8 cellular contexts compared by ENCODE assay signal in the genomic region with DNA sequence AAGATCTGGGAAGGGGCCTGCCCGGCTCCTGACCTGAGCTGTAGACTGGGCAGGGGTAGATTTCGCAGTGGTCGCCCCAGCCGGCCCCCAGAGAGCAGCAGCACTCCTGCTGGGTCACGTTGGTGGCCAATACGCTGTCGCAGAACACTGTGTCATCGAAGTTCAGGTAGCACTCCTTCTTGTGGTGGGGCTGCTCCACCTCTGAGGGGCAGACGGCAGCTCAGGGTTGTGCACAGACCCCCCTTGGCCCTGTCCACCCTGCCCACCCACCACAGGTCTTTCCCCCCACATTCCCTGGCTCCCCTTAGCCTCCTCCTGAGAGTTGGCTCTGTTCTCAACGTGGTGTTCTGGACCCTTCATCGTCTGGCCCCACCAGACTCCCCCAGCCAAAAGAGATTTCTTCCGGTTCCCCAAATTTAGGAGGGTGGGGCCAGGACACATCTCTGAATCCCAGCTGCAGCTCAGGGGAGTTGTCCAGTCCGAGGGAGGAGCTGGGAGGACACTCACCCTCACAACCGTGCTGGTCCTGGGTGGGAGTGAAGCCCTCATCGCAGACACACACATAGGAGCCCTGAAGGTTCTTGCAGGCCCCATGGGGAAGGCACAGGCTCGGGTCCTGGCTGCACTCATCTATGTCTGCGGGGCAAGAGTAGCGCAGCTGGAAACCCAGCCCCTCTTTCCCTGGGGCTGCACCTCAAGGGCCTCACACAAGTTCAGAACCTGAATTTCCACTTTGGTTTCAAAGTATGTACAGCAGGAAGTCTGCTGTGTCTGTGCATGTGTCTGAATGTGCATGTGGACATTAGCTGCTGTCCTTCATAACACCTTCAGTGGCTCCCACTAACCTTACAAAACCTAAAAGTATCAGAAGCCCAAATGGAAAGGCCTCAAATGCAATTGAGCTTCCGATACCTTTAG. TPM values are rescaled to one million over a fixed set of nuclear protein-coding genes. Genes with fewer than 3 reads are reported as not detected.
A peak's percentile ranks its signal among the peaks of the same experiment; 100 is the strongest.
DNase-seq lines count a peak whose midpoint lies in the region; ATAC-seq, FAIRE-seq and TF ChIP-seq lines count a peak whose summit lies in the region.

No MANE protein-coding gene starts in this region.

- peaks cover 24% of the 10 kb centered on the region for H3K4me1 Mint-ChIP-seq in memory B cell

- 31% methylated on average over 19 of the region's 19 CpGs for WGBS in K562 (ENCODE audit: insufficient coverage, low coverage, missing lambda C conversion rate)

- CTCF ChIA-PET in K562 (lab: Yijun Ruan, JAX; ENCODE audit: low intra/inter-chr PET ratio), result interaction anchor here (0.6 to 3.1 kb wide), 5 partner anchors 12 to 277 kb away, joined by 3 to 63 read pairs (median 4); partner anchors contain the start of genes FAM89B, MAP3K11 and ZNRD2

- TF ChIP-seq EP300 in K562 (IDR thresholded peaks at IDR 0.05; ENCODE audit: low read length), result no peak

- H3K4me2 ChIP-seq in K562 (ENCODE audit: insufficient read depth, low read length), result peak overlapping the region; percentile 99

- TF ChIP-seq POLR2A in K562 (conservative IDR thresholded peaks at IDR 0.05), result no peak

- H3K27me3 ChIP-seq in left ventricle myocardium inferior (ENCODE audit: low read depth) (no peaks in the 10 kb centered on the region), K562 (ENCODE audit: control insufficient read depth in 2 of 2, insufficient read depth in 2 of 2, low read length in 2 of 2) (no peaks in the 10 kb centered on the region)

- H3K27ac ChIP-seq in left ventricle myocardium inferior (replicated peaks) (peak overlapping the region; percentile 94), K562 (ENCODE audit: extremely low read depth, low read depth, low read length) (peak overlapping the region; percentile 78)

- FAIRE-seq in K562 (lab: Jason Lieb, UNC) (peak; percentile 6), urothelium cell line (lab: Jason Lieb, UNC) (peak; percentile 23)

- H3K9ac ChIP-seq in K562 (ENCODE audit: insufficient read depth in 1 of 2, low read depth in 2 of 2, low read length in 2 of 2), result peak overlapping the region; percentile 64 to 93

- no peaks in the 10 kb centered on the region; the same call in 2 of the 3 replicates for H3K79me2 ChIP-seq in K562 (ENCODE audit: control insufficient read depth, insufficient read depth, low read length)

- no peak for TF ChIP-seq RAD21 in K562 (CRISPR knock-in tag; conservative IDR thresholded peaks at IDR 0.05 in 1 of 2, IDR thresholded peaks at IDR 0.05 in 1 of 2)

- TF ChIP-seq CTCF in left ventricle myocardium inferior (IDR thresholded peaks at IDR 0.05; ENCODE audit: borderline replicate concordance), result no peak
- TF ChIP-seq CTCF in K562 (IDR thresholded peaks at IDR 0.05 in 2 of 3, conservative IDR thresholded peaks at IDR 0.05 in 1 of 3; ENCODE audit: insufficient read depth in 2 of 3, low read depth in 1 of 3, low read length in 3 of 3), result no peak; a peak in 1 of 6 replicates

- H4K20me1 ChIP-seq in K562 (replicated peaks; ENCODE audit: control insufficient read depth, insufficient read depth, low read length), result no peaks in the 10 kb centered on the region

- H2AFZ ChIP-seq in K562 (ENCODE audit: low read depth, low read length), result peak overlapping the region; percentile 98

- H3K9me3 Mint-ChIP-seq in memory B cell, result no peaks in the 10 kb centered on the region

- H3K4me3 ChIP-seq in left ventricle myocardium inferior (peak overlapping the region; percentile 65), K562 (peak overlapping the region; percentile 76)

- POLR2A ChIA-PET in K562 (lab: Yijun Ruan, JAX), result interaction anchor here (0.7 to 2.7 kb wide), 20 partner anchors 10 to 212 kb away, joined by 3 to 16 read pairs (median 4); partner anchors contain the start of genes FAM89B, MALAT1, NEAT1 and RELA

- peak overlapping the region; percentile 88 for H3K27ac Mint-ChIP-seq in memory B cell

- H3K36me3 ChIP-seq in left ventricle myocardium inferior (peaks cover 28% of the 10 kb centered on the region), K562 (ENCODE audit: control insufficient read depth, insufficient read depth, low read length) (peaks cover 29% of the 10 kb centered on the region; the same call in 1 of the 3 replicates)

- DNase-seq in left ventricle myocardium inferior (no peak), cardiac septum (ENCODE audit: low spot score) (no peak), K562 (ENCODE audit: extremely low read depth in 1 of 4, low spot score in 3 of 4) (no peak), memory B cell (ENCODE audit: low spot score in 2 of 2) (no peak), urothelium cell line (ENCODE audit: low spot score) (no peak), NCI-H1436 treated with DMSO at 0.1 percent for 48 hours (lab: John Stamatoyannopoulos, UW) (no peak), GOT3 (lab: John Stamatoyannopoulos, UW) (no peak)

- no peaks in the 10 kb centered on the region for H3K27me3 Mint-ChIP-seq in memory B cell

- intact Hi-C loops in left ventricle myocardium inferior (cut with micrococcal nuclease), result no loop called here
- intact Hi-C loops in cardiac septum (cut with DNase I), result loop anchor here (2.0 to 5.0 kb wide), 3 partner anchors 15 to 46 kb away; partner anchors contain the start of gene FAM89B
- intact Hi-C loops in K562 (cut with micrococcal nuclease), result loop anchor here (5.0 to 10.0 kb wide), 2 partner anchors 46 to 273 kb away; no protein-coding TSS in a partner anchor

- BruUV-seq in K562 (replicated peaks; lab: Mats Ljungman, UMichigan), result no TSS peak

- H3K4me3 Mint-ChIP-seq in memory B cell, result peak overlapping the region; percentile 92

- peaks cover 2% of the 10 kb centered on the region for H3K36me3 Mint-ChIP-seq in memory B cell

- H3K9me1 ChIP-seq in K562 (ENCODE audit: control insufficient read depth, insufficient read depth, low read length), result no peaks in the 10 kb centered on the region

- H3K4me1 ChIP-seq in left ventricle myocardium inferior, result peaks cover 29% of the 10 kb centered on the region
- H3K4me1 ChIP-seq in K562 (replicated peaks in 1 of 2; ENCODE audit: control insufficient read depth in 2 of 2, insufficient read depth in 2 of 2, low read length in 2 of 2), result peaks cover 14 to 56% of the 10 kb centered on the region in 2 experiments

- in situ Hi-C loops in K562 (cut with MboI), result no loop called here

- no peak; the same call in 2 of the 3 replicates for ATAC-seq in K562
- ATAC-seq in memory B cell (ENCODE audit: low read depth), result no peak
- no peak for ATAC-seq in HG02763 (IDR thresholded peaks at IDR 0.05; ENCODE audit: unreplicated experiment)

- H3K9me3 ChIP-seq in left ventricle myocardium inferior (replicated peaks) (no peaks in the 10 kb centered on the region), K562 (replicated peaks; ENCODE audit: control insufficient read depth, insufficient read depth, low read depth, low read length) (no peaks in the 10 kb centered on the region)

RNA-seq across cellular contexts. Expression of gene SCYL1, which starts 16.5 kb away (rescaled TPM):
- total RNA-seq in left ventricle myocardium inferior (60.2 TPM), cardiac septum (60.2 TPM), K562 (2014; rRNA removed) (145 and 156 TPM in 2 replicates), K562 (2014; rRNA removed; fragmentation: Illumina TruSeq; extraction: Trizol) (14.2 and 20.2 TPM in 2 replicates), K562 (2015; rRNA removed; fragmentation: Illumina TruSeq; extraction: Trizol) (57.6 and 59.0 TPM in 2 replicates), K562 (2021) (113 and 115 TPM in 2 replicates)
- total RNA-seq in K562 (2011; cell fraction: chromatin; rRNA removed; ENCODE audit: low replicate concordance), result 59.7 and 207 TPM in 2 replicates
- 125 and 130 TPM in 2 replicates for total RNA-seq in K562 (2011; cell fraction: nucleolus; rRNA removed)
- total RNA-seq in K562 (2011; cell fraction: nucleoplasm; rRNA removed), result 91.0 and 98.2 TPM in 2 replicates
- polyA plus RNA-seq in K562 (2011; rRNA removed) (55.0 and 79.2 TPM in 2 replicates), K562 (2014; fragmentation: Illumina TruSeq; extraction: Trizol) (76.1 and 81.3 TPM in 2 replicates), K562 (2014; fragmentation: Nextera tagmentation; extraction: Ambion mirVana) (1 to 10 TPM; 1.9 to 4.7 TPM), K562 (2014; rRNA removed) (96.0 and 104 TPM in 2 replicates)
- 121 and 188 TPM in 2 replicates for polyA plus RNA-seq in K562 (2011; cell fraction: cytosol; rRNA removed)
- 124 and 172 TPM in 2 replicates for polyA plus RNA-seq in K562 (2011; cell fraction: nucleus; rRNA removed)
- 54.7 and 95.3 TPM in 2 replicates for polyA plus RNA-seq in K562 (2012)
- polyA minus RNA-seq in K562 (2011; rRNA and poly(A)+ RNA removed), result 27.0 and 42.0 TPM in 2 replicates
- 62.5 and 74.3 TPM in 2 replicates for polyA minus RNA-seq in K562 (2011; cell fraction: cytosol; rRNA and poly(A)+ RNA removed)
- 31.2 and 38.2 TPM in 2 replicates for polyA minus RNA-seq in K562 (2011; cell fraction: nucleus; rRNA and poly(A)+ RNA removed)

RNA-seq across cellular contexts. Expression of gene LTBP3, which starts 16.8 kb away (rescaled TPM):
- 80.3 TPM for total RNA-seq in left ventricle myocardium inferior
- 148 TPM for total RNA-seq in cardiac septum
- 78.9 and 182 TPM in 2 replicates for total RNA-seq in K562 (2011; cell fraction: chromatin; rRNA removed; ENCODE audit: low replicate concordance)
- total RNA-seq in K562 (2011; cell fraction: nucleolus; rRNA removed), result 71.7 and 81.2 TPM in 2 replicates
- 77.2 and 120 TPM in 2 replicates for total RNA-seq in K562 (2011; cell fraction: nucleoplasm; rRNA removed)
- total RNA-seq in K562 (2014; rRNA removed), result 15.0 and 19.3 TPM in 2 replicates
- total RNA-seq in K562 (2014; rRNA removed; fragmentation: Illumina TruSeq; extraction: Trizol), result 1.3 and 1.7 TPM in 2 replicates
- total RNA-seq in K562 (2015; rRNA removed; fragmentation: Illumina TruSeq; extraction: Trizol), result 3.8 and 4.4 TPM in 2 replicates
- total RNA-seq in K562 (2021), result 17.1 and 18.8 TPM in 2 replicates
- 7.4 and 17.0 TPM in 2 replicates for polyA plus RNA-seq in K562 (2011; rRNA removed)
- polyA plus RNA-seq in K562 (2011; cell fraction: cytosol; rRNA removed), result 13.4 and 20.3 TPM in 2 replicates
- 102 and 163 TPM in 2 replicates for polyA plus RNA-seq in K562 (2011; cell fraction: nucleus; rRNA removed)
- polyA plus RNA-seq in K562 (2012), result 19.2 and 25.7 TPM in 2 replicates
- polyA plus RNA-seq in K562 (2014; fragmentation: Illumina TruSeq; extraction: Trizol), result 4.8 and 6.9 TPM in 2 replicates
- polyA plus RNA-seq in K562 (2014; fragmentation: Nextera tagmentation; extraction: Ambion mirVana), result under 1 TPM; 0.06 to 0.14 TPM
- polyA plus RNA-seq in K562 (2014; rRNA removed), result 14.6 and 20.5 TPM in 2 replicates
- 6.4 and 7.8 TPM in 2 replicates for polyA minus RNA-seq in K562 (2011; rRNA and poly(A)+ RNA removed)
- polyA minus RNA-seq in K562 (2011; cell fraction: cytosol; rRNA and poly(A)+ RNA removed), result 7.6 and 12.6 TPM in 2 replicates
- polyA minus RNA-seq in K562 (2011; cell fraction: nucleus; rRNA and poly(A)+ RNA removed), result 18.2 and 23.1 TPM in 2 replicates

RNA-seq across cellular contexts. Expression of gene ZNRD2, which starts 28.9 kb away (rescaled TPM):
- total RNA-seq in left ventricle myocardium inferior (21.1 TPM), cardiac septum (28.3 TPM), K562 (2014; rRNA removed) (129 and 153 TPM in 2 replicates), K562 (2014; rRNA removed; fragmentation: Illumina TruSeq; extraction: Trizol) (8.5 and 13.4 TPM in 2 replicates), K562 (2015; rRNA removed; fragmentation: Illumina TruSeq; extraction: Trizol) (60.4 and 61.8 TPM in 2 replicates), K562 (2021) (106 and 114 TPM in 2 replicates)
- total RNA-seq in K562 (2011; cell fraction: chromatin; rRNA removed; ENCODE audit: low replicate concordance), result 16.9 and 90.0 TPM in 2 replicates
- total RNA-seq in K562 (2011; cell fraction: nucleolus; rRNA removed), result 98.3 and 115 TPM in 2 replicates
- total RNA-seq in K562 (2011; cell fraction: nucleoplasm; rRNA removed), result 36.5 and 47.7 TPM in 2 replicates
- polyA plus RNA-seq in K562 (2011; rRNA removed) (40.4 and 51.9 TPM in 2 replicates), K562 (2014; fragmentation: Illumina TruSeq; extraction: Trizol) (16.6 and 77.3 TPM in 2 replicates), K562 (2014; fragmentation: Nextera tagmentation; extraction: Ambion mirVana) (10 to 100 TPM; 35.6 to 66.3 TPM), K562 (2014; rRNA removed) (123 and 130 TPM in 2 replicates)
- polyA plus RNA-seq in K562 (2011; cell fraction: cytosol; rRNA removed), result 70.6 and 201 TPM in 2 replicates
- 69.6 and 90.0 TPM in 2 replicates for polyA plus RNA-seq in K562 (2011; cell fraction: nucleus; rRNA removed)
- 75.0 and 123 TPM in 2 replicates for polyA plus RNA-seq in K562 (2012)
- polyA minus RNA-seq in K562 (2011; rRNA and poly(A)+ RNA removed), result 7.4 TPM in 2 replicates
- 22.4 and 23.0 TPM in 2 replicates for polyA minus RNA-seq in K562 (2011; cell fraction: cytosol; rRNA and poly(A)+ RNA removed)
- 61.0 and 62.0 TPM in 2 replicates for polyA minus RNA-seq in K562 (2011; cell fraction: nucleus; rRNA and poly(A)+ RNA removed)

RNA-seq across cellular contexts. Expression of gene FAM89B, which starts 31.0 kb away (rescaled TPM):
- total RNA-seq in left ventricle myocardium inferior (40.9 TPM), cardiac septum (47.4 TPM), K562 (2014; rRNA removed) (26.1 and 36.0 TPM in 2 replicates), K562 (2014; rRNA removed; fragmentation: Illumina TruSeq; extraction: Trizol) (3.2 and 4.2 TPM in 2 replicates), K562 (2015; rRNA removed; fragmentation: Illumina TruSeq; extraction: Trizol) (12.3 and 12.6 TPM in 2 replicates), K562 (2021) (24.2 and 26.9 TPM in 2 replicates)
- total RNA-seq in K562 (2011; cell fraction: chromatin; rRNA removed; ENCODE audit: low replicate concordance), result 6.1 and 32.6 TPM in 2 replicates
- total RNA-seq in K562 (2011; cell fraction: nucleolus; rRNA removed), result 30.5 and 31.9 TPM in 2 replicates
- 14.4 and 16.7 TPM in 2 replicates for total RNA-seq in K562 (2011; cell fraction: nucleoplasm; rRNA removed)
- polyA plus RNA-seq in K562 (2011; rRNA removed) (9.7 and 12.3 TPM in 2 replicates), K562 (2014; fragmentation: Illumina TruSeq; extraction: Trizol) (11.9 and 21.9 TPM in 2 replicates), K562 (2014; fragmentation: Nextera tagmentation; extraction: Ambion mirVana) (under 1 TPM; 0.32 to 0.83 TPM), K562 (2014; rRNA removed) (27.6 and 33.4 TPM in 2 replicates)
- polyA plus RNA-seq in K562 (2011; cell fraction: cytosol; rRNA removed), result 21.6 and 65.1 TPM in 2 replicates
- polyA plus RNA-seq in K562 (2011; cell fraction: nucleus; rRNA removed), result 29.6 and 55.3 TPM in 2 replicates
- polyA plus RNA-seq in K562 (2012), result 17.8 and 26.2 TPM in 2 replicates
- polyA minus RNA-seq in K562 (2011; rRNA and poly(A)+ RNA removed), result 2.2 and 3.2 TPM in 2 replicates
- 7.2 and 7.9 TPM in 2 replicates for polyA minus RNA-seq in K562 (2011; cell fraction: cytosol; rRNA and poly(A)+ RNA removed)
- polyA minus RNA-seq in K562 (2011; cell fraction: nucleus; rRNA and poly(A)+ RNA removed), result 22.2 and 25.9 TPM in 2 replicates

RNA-seq across cellular contexts. Expression of gene EHBP1L1, which starts 34.5 kb away (rescaled TPM):
- total RNA-seq in left ventricle myocardium inferior (69.5 TPM), cardiac septum (174 TPM), K562 (2014; rRNA removed) (80.6 and 98.7 TPM in 2 replicates), K562 (2014; rRNA removed; fragmentation: Illumina TruSeq; extraction: Trizol) (24.2 and 28.8 TPM in 2 replicates), K562 (2015; rRNA removed; fragmentation: Illumina TruSeq; extraction: Trizol) (26.3 and 29.2 TPM in 2 replicates), K562 (2021) (60.9 and 87.1 TPM in 2 replicates)
- total RNA-seq in K562 (2011; cell fraction: chromatin; rRNA removed; ENCODE audit: low replicate concordance), result 131 and 234 TPM in 2 replicates
- 106 and 109 TPM in 2 replicates for total RNA-seq in K562 (2011; cell fraction: nucleolus; rRNA removed)
- total RNA-seq in K562 (2011; cell fraction: nucleoplasm; rRNA removed), result 106 and 124 TPM in 2 replicates
- polyA plus RNA-seq in K562 (2011; rRNA removed) (19.2 and 29.8 TPM in 2 replicates), K562 (2014; fragmentation: Illumina TruSeq; extraction: Trizol) (36.9 and 50.9 TPM in 2 replicates), K562 (2014; fragmentation: Nextera tagmentation; extraction: Ambion mirVana) (under 1 TPM; 0.03 to 0.38 TPM), K562 (2014; rRNA removed) (56.4 and 61.3 TPM in 2 replicates)
- 22.0 and 75.3 TPM in 2 replicates for polyA plus RNA-seq in K562 (2011; cell fraction: cytosol; rRNA removed)
- polyA plus RNA-seq in K562 (2011; cell fraction: nucleus; rRNA removed), result 63.0 and 156 TPM in 2 replicates
- polyA plus RNA-seq in K562 (2012), result 47.0 and 62.8 TPM in 2 replicates
- 15.6 and 21.1 TPM in 2 replicates for polyA minus RNA-seq in K562 (2011; rRNA and poly(A)+ RNA removed)
- 50.6 and 59.1 TPM in 2 replicates for polyA minus RNA-seq in K562 (2011; cell fraction: cytosol; rRNA and poly(A)+ RNA removed)
- 17.2 and 21.5 TPM in 2 replicates for polyA minus RNA-seq in K562 (2011; cell fraction: nucleus; rRNA and poly(A)+ RNA removed)
